In the genomic region with DNA sequence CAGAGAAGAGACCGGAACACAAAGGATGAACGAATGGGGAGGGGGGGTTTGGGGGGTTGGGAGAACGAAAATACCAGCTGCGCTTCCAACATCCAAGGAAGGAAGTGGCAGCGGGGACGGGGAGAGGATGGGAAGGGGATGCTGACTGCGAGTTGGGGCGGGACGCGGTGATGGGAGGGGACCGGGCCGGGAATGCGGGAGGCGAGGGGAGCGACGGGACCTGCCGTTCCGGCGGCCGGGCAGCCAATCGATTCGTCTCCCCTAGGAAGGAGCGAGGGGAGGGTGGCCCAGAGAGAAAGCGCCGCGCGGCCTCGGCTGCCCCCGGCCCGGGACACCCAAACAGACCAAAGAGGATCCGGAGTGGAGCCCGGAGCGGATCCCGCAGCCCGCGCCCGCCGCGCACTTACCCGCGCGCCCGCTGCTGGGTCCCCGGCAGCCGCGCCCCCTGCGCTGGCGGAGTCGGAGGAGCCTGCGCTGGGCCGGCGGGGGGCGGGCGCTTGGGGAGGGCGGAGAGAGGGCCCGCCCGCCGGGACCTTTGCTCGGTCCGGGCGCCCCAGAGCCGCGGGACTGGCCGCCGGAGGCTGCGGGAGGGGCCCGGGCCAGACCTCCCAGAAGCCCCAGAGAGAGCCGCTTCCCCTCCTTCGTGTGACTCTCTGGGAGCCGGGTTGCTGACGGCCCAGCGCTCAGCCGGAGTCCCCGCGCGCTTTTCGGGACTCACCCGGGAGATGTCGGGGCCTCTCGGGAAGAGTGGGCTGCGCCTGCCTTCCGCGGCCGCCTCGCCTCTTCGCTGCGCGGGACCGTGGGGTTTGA, we compare ENCODE assay signal across 8 cellular contexts. TPM values are rescaled to one million over a fixed set of nuclear protein-coding genes. Genes with fewer than 3 reads are reported as not detected.
A peak's percentile ranks its signal among the peaks of the same experiment; 100 is the strongest.
DNase-seq lines count a peak whose midpoint lies in the region; ATAC-seq, FAIRE-seq and TF ChIP-seq lines count a peak whose summit lies in the region.

A gene (minus strand): TSS at position 476 of the 810 bp plus-strand sequence. CDS start 7,690 bp downstream, outside the sequence.

- H3K27ac Mint-ChIP-seq in activated CD4-positive, alpha-beta T cell treated with anti-CD3 and anti-CD28 coated beads, Interleukin-2, amount 10 ng/mL, durations not matched to agents 7 days and 5 days, result peak within 1 kb of the TSS; percentile 55
- H3K27ac Mint-ChIP-seq in stimulated activated memory B cell treated with anti-CD40 and anti-IgM and Interleukin-4, amounts not matched to agents 10 μg/mL and 1 μg/mL and 100 μg/mL, for 72 hours, result peak within 1 kb of the TSS; percentile 64

- peak within 1 kb of the TSS; percentile 82 for H2BK5ac ChIP-seq in IMR-90 (ENCODE audit: low read depth, low read length, poor library complexity, severe bottlenecking)
- H2BK5ac ChIP-seq in H1 (ENCODE audit: low read depth, low read length), result no peak within 1 kb of the TSS

- H2AK9ac ChIP-seq in IMR-90 (replicated peaks; ENCODE audit: low read depth, low read length, poor library complexity), result peak within 1 kb of the TSS; percentile 90

- no peak for TF ChIP-seq EP300 in H1 (IDR thresholded peaks at IDR 0.05; ENCODE audit: borderline replicate concordance in 1 of 2, low read depth in 2 of 2, low read length in 2 of 2)

- H3K4me1 ChIP-seq in IMR-90 (ENCODE audit: control insufficient read depth, insufficient read depth, low read length) (peaks cover 17% of the 10 kb centered on the region), H1 (replicated peaks in 1 of 4; ENCODE audit: control insufficient read depth in 3 of 4, insufficient read depth in 4 of 4, low read length in 3 of 4) (peaks cover 0 to 7% (median 4%) of the 10 kb centered on the region in 4 experiments; a peak in 6 of 7 replicates), lower lobe of right lung (peaks cover 9% of the 10 kb centered on the region)

- DNase-seq in GM04504 (ENCODE audit: low read depth), result peak; percentile 59
- DNase-seq in IMR-90, result peak; percentile 59
- peak; percentile 19 for DNase-seq in activated CD4-positive, alpha-beta T cell treated with anti-CD3 and anti-CD28 coated beads, Interleukin-2, amount 10 ng/mL, durations not matched to agents 7 days and 5 days
- peak in 1 of 2 experiments; percentile 82 for DNase-seq in H1 (ENCODE audit: low read depth in 1 of 2, low spot score in 2 of 2)
- DNase-seq in lower lobe of right lung, result peak; percentile 57
- no peak for DNase-seq in NOMO-1 treated with dmso at 0.1 percent for 144 hours (lab: John Stamatoyannopoulos, UW; ENCODE audit: unreplicated experiment)

- no peaks in the 10 kb centered on the region for H3K79me2 ChIP-seq in H1 (ENCODE audit: control insufficient read depth in 1 of 2, insufficient read depth in 2 of 2, low read length in 2 of 2)

- FAIRE-seq in H1 (lab: Jason Lieb, UNC), result no peak

- H4K8ac ChIP-seq in IMR-90 (ENCODE audit: low read depth in 2 of 2, low read length in 2 of 2) (peak within 1 kb of the TSS; percentile 85 to 91), H1 (ENCODE audit: extremely low read depth, insufficient read depth, low read length) (peak within 1 kb of the TSS; percentile 45)

- H3K27me3 Mint-ChIP-seq in activated CD4-positive, alpha-beta T cell treated with anti-CD3 and anti-CD28 coated beads, Interleukin-2, amount 10 ng/mL, durations not matched to agents 7 days and 5 days, result peaks cover 40% of the 10 kb centered on the region
- peaks cover 47% of the 10 kb centered on the region for H3K27me3 Mint-ChIP-seq in stimulated activated memory B cell treated with anti-CD40 and anti-IgM and Interleukin-4, amounts not matched to agents 10 μg/mL and 1 μg/mL and 100 μg/mL, for 72 hours

- H2BK20ac ChIP-seq in IMR-90 (ENCODE audit: low read depth, low read length), result peak within 1 kb of the TSS; percentile 87
- H2BK20ac ChIP-seq in H1 (ENCODE audit: low read length), result no peak within 1 kb of the TSS

- WGBS in IMR-90 (ENCODE audit: extremely low coverage in 2 of 2, insufficient read length in 1 of 2), 2 experiments, result 0% methylated on average over 51 of the region's 89 CpGs; no CpG with 5 or more reads in 1 of the 2 experiments
- WGBS in H1 (ENCODE audit: extremely low coverage in 1 of 2, insufficient coverage in 1 of 2, insufficient read length in 1 of 2, insufficient replicate concordance in 2 of 2, low coverage in 1 of 2, low lambda C conversion rate in 2 of 2, missing lambda C conversion rate in 1 of 2), 2 experiments, result 2% methylated on average over 18 of the region's 89 CpGs; no CpG with 5 or more reads in 1 of the 2 experiments

- H4K5ac ChIP-seq in IMR-90 (ENCODE audit: low read depth, low read length), result peak within 1 kb of the TSS; percentile 37
- no peak within 1 kb of the TSS for H4K5ac ChIP-seq in H1 (ENCODE audit: insufficient read length, low read depth, low read length)

- H3K18ac ChIP-seq in IMR-90 (ENCODE audit: low read depth, low read length) (peak within 1 kb of the TSS; percentile 52), H1 (ENCODE audit: extremely low read depth, low read length) (peak within 1 kb of the TSS; percentile 61; the same call in 1 of the 2 replicates)

- no TSS peak for BruUV-seq in IMR-90 (replicated peaks; lab: Mats Ljungman, UMichigan)

- H3K23ac ChIP-seq in IMR-90 (ENCODE audit: low read depth, low read length) (peak within 1 kb of the TSS; percentile 94), H1 (ENCODE audit: insufficient read length) (no peak within 1 kb of the TSS)

- CTCF ChIA-PET in IMR-90 (lab: Yijun Ruan, JAX), result interaction anchor here (1.0 kb wide), 1 partner anchor 55 kb away, joined by 5 read pairs; no protein-coding TSS in a partner anchor
- CTCF ChIA-PET in activated CD4-positive, alpha-beta T cell treated with anti-CD3 and anti-CD28 coated beads, Interleukin-2, amount 10 ng/mL, durations not matched to agents 7 days and 5 days (lab: Charles Lee), result interaction anchor here (1.2 kb wide), 2 partner anchors 12 to 342 kb away, joined by 3 to 6 read pairs; no protein-coding TSS in a partner anchor
- CTCF ChIA-PET in H1 (lab: Charles Lee; ENCODE audit: partially characterized antibody), result interaction anchor here (0.5 to 1.3 kb wide), 5 partner anchors 11 to 493 kb away, joined by 3 to 5 read pairs (median 3); no protein-coding TSS in a partner anchor

- H2AK5ac ChIP-seq in IMR-90 (ENCODE audit: low read depth, low read length) (peak within 1 kb of the TSS; percentile 93), H1 (ENCODE audit: low read depth, low read length) (no peak within 1 kb of the TSS)

- ATAC-seq in GM21529 (IDR thresholded peaks at IDR 0.05; ENCODE audit: unreplicated experiment), result peak; percentile 63
- ATAC-seq in IMR-90 (ENCODE audit: low read depth), result peak; percentile 94
- peak; percentile 93 for ATAC-seq in lower lobe of right lung
- peak; percentile 82 for ATAC-seq in stimulated activated memory B cell treated with anti-CD40 and anti-IgM and Interleukin-4, amounts not matched to agents 10 μg/mL and 1 μg/mL and 100 μg/mL, for 72 hours

- in situ Hi-C loops in IMR-90 (cut with MboI; ENCODE audit: low sequenced_read_pairs), result no loop called here

- H3K9me3 ChIP-seq in IMR-90 (ENCODE audit: control insufficient read depth, insufficient read depth, low read length) (no peaks in the 10 kb centered on the region), H1 (ENCODE audit: insufficient read depth in 2 of 2, low read depth in 1 of 2, low read length in 1 of 2) (no peaks in the 10 kb centered on the region), lower lobe of right lung (no peaks in the 10 kb centered on the region)

- H3K14ac ChIP-seq in IMR-90 (replicated peaks; ENCODE audit: low read depth, low read length) (peak within 1 kb of the TSS; percentile 93), H1 (ENCODE audit: insufficient read length) (no peak within 1 kb of the TSS)

- H3K36me3 Mint-ChIP-seq in activated CD4-positive, alpha-beta T cell treated with anti-CD3 and anti-CD28 coated beads, Interleukin-2, amount 10 ng/mL, durations not matched to agents 7 days and 5 days (ENCODE audit: low read depth), result no peaks in the 10 kb centered on the region
- no peaks in the 10 kb centered on the region for H3K36me3 Mint-ChIP-seq in stimulated activated memory B cell treated with anti-CD40 and anti-IgM and Interleukin-4, amounts not matched to agents 10 μg/mL and 1 μg/mL and 100 μg/mL, for 72 hours

- peaks cover 15% of the 10 kb centered on the region for H3K9me1 ChIP-seq in IMR-90 (ENCODE audit: insufficient read depth, low read length)

- H3K27ac ChIP-seq in IMR-90 (ENCODE audit: insufficient read depth, low read length) (peak within 1 kb of the TSS; percentile 86), H1 (ENCODE audit: low read depth, low read length) (no peak within 1 kb of the TSS), lower lobe of right lung (peak within 1 kb of the TSS; percentile 79)

- TF ChIP-seq POLR2A in IMR-90 (IDR thresholded peaks at IDR 0.05; ENCODE audit: low read depth, low read length) (no peak), H1 (IDR thresholded peaks at IDR 0.05; ENCODE audit: control extremely low read depth in 1 of 2, low read depth in 2 of 2, low read length in 2 of 2) (no peak)

- H3K4me3 ChIP-seq in IMR-90 (ENCODE audit: insufficient read depth, low read depth, low read length) (peak within 1 kb of the TSS; percentile 76), H1 (ENCODE audit: extremely low read depth in 1 of 4, insufficient read depth in 2 of 4, low read depth in 3 of 4, low read length in 4 of 4) (peak within 1 kb of the TSS; percentile 42 to 79 (median 60)), lower lobe of right lung (peak within 1 kb of the TSS; percentile 78)

- intact Hi-C loops in IMR-90 (cut with micrococcal nuclease), result loop anchor here (2.0 to 5.0 kb wide), 3 partner anchors 14 to 180 kb away; no protein-coding TSS in a partner anchor
- intact Hi-C loops in lower lobe of right lung (cut with DNase I), result no loop called here

- no peaks in the 10 kb centered on the region for H3K9me3 Mint-ChIP-seq in activated CD4-positive, alpha-beta T cell treated with anti-CD3 and anti-CD28 coated beads, Interleukin-2, amount 10 ng/mL, durations not matched to agents 7 days and 5 days
- H3K9me3 Mint-ChIP-seq in stimulated activated memory B cell treated with anti-CD40 and anti-IgM and Interleukin-4, amounts not matched to agents 10 μg/mL and 1 μg/mL and 100 μg/mL, for 72 hours, result no peaks in the 10 kb centered on the region

- peak within 1 kb of the TSS; percentile 44; the same call in 1 of the 2 replicates for H2BK12ac ChIP-seq in H1 (ENCODE audit: low read depth, low read length)

- H3K4me1 Mint-ChIP-seq in activated CD4-positive, alpha-beta T cell treated with anti-CD3 and anti-CD28 coated beads, Interleukin-2, amount 10 ng/mL, durations not matched to agents 7 days and 5 days, result peaks cover 29% of the 10 kb centered on the region
- peaks cover 27% of the 10 kb centered on the region for H3K4me1 Mint-ChIP-seq in stimulated activated memory B cell treated with anti-CD40 and anti-IgM and Interleukin-4, amounts not matched to agents 10 μg/mL and 1 μg/mL and 100 μg/mL, for 72 hours

- POLR2A ChIA-PET in IMR-90 (lab: Charles Lee; ENCODE audit: unreplicated experiment) (no interaction called here), H1 (lab: Charles Lee; ENCODE audit: partially characterized antibody) (interaction anchor here (0.6 to 1.7 kb wide), 7 partner anchors 8 to 575 kb away, joined by 3 to 5 read pairs (median 3); no protein-coding TSS in a partner anchor)
- POLR2A ChIA-PET in activated CD4-positive, alpha-beta T cell treated with anti-CD3 and anti-CD28 coated beads, Interleukin-2, amount 10 ng/mL, durations not matched to agents 7 days and 5 days (lab: Charles Lee), result no interaction called here

- H3K36me3 ChIP-seq in IMR-90 (ENCODE audit: control insufficient read depth, insufficient read depth, low read length), result no peaks in the 10 kb centered on the region
- no peaks in the 10 kb centered on the region for H3K36me3 ChIP-seq in H1 (ENCODE audit: control insufficient read depth in 2 of 4, insufficient read depth in 4 of 4, low read length in 3 of 4)
- no peaks in the 10 kb centered on the region for H3K36me3 ChIP-seq in lower lobe of right lung

- H2BK120ac ChIP-seq in IMR-90 (ENCODE audit: low read depth, low read length), result peak within 1 kb of the TSS; percentile 94
- H2BK120ac ChIP-seq in H1 (replicated peaks; ENCODE audit: low read depth, low read length), result no peak within 1 kb of the TSS

- H3K9ac ChIP-seq in IMR-90 (ENCODE audit: low read depth, low read length), result peak within 1 kb of the TSS; percentile 83
- H3K9ac ChIP-seq in H1 (replicated peaks in 1 of 4; ENCODE audit: extremely low read depth in 1 of 4, low read depth in 3 of 4, low read length in 3 of 4), result peak within 1 kb of the TSS in 3 of 4 experiments; percentile 34 to 56 (median 36); a peak in 5 of 7 replicates

- H4K20me1 ChIP-seq in IMR-90 (ENCODE audit: insufficient read depth, low read length), result no peaks in the 10 kb centered on the region
- H4K20me1 ChIP-seq in H1 (replicated peaks in 1 of 2; ENCODE audit: control insufficient read depth in 1 of 2, insufficient read depth in 2 of 2, low read length in 2 of 2), result no peaks in the 10 kb centered on the region

- peak within 1 kb of the TSS; percentile 96 for H2AFZ ChIP-seq in IMR-90 (replicated peaks; ENCODE audit: low read length, poor library complexity)
- peak within 1 kb of the TSS; percentile 91 for H2AFZ ChIP-seq in H1 (ENCODE audit: low read length)

- H3K79me1 ChIP-seq in IMR-90 (ENCODE audit: low read depth in 1 of 2, low read length in 2 of 2), result peaks cover 28 to 53% of the 10 kb centered on the region in 2 experiments
- no peaks in the 10 kb centered on the region for H3K79me1 ChIP-seq in H1 (ENCODE audit: low read depth, low read length)

- peak within 1 kb of the TSS; percentile 79 for H3K4me3 Mint-ChIP-seq in activated CD4-positive, alpha-beta T cell treated with anti-CD3 and anti-CD28 coated beads, Interleukin-2, amount 10 ng/mL, durations not matched to agents 7 days and 5 days
- peak within 1 kb of the TSS; percentile 89 for H3K4me3 Mint-ChIP-seq in stimulated activated memory B cell treated with anti-CD40 and anti-IgM and Interleukin-4, amounts not matched to agents 10 μg/mL and 1 μg/mL and 100 μg/mL, for 72 hours

- H3K23me2 ChIP-seq in H1 (ENCODE audit: low read depth, low read length), result peaks cover 12% of the 10 kb centered on the region; the same call in 1 of the 2 replicates

- dilution Hi-C loops in IMR-90 (cut with HindIII; ENCODE audit: low sequenced_read_pairs, unreplicated experiment), result no loop called here

- H2BK15ac ChIP-seq in IMR-90 (ENCODE audit: low read depth, low read length) (peak within 1 kb of the TSS; percentile 79; the same call in 2 of the 3 replicates), H1 (ENCODE audit: low read length) (peak within 1 kb of the TSS; percentile 62)

- H3K4me2 ChIP-seq in IMR-90 (ENCODE audit: low read depth, low read length) (peak within 1 kb of the TSS; percentile 86), H1 (ENCODE audit: insufficient read depth in 1 of 2, low read depth in 2 of 2, low read length in 2 of 2) (peak within 1 kb of the TSS; percentile 74 to 89)

- TF ChIP-seq RAD21 in IMR-90 (IDR thresholded peaks at IDR 0.05; ENCODE audit: low read length) (no peak), H1 (IDR thresholded peaks at IDR 0.05 in 1 of 2, conservative IDR thresholded peaks at IDR 0.05 in 1 of 2; ENCODE audit: low read depth in 2 of 2, low read length in 2 of 2) (no peak)

- H3K27me3 ChIP-seq in IMR-90 (ENCODE audit: control insufficient read depth, insufficient read depth, low read length) (no peaks in the 10 kb centered on the region), H1 (replicated peaks in 1 of 4; ENCODE audit: control insufficient read depth in 3 of 4, extremely low read depth in 1 of 4, insufficient read depth in 3 of 4, low read length in 3 of 4) (peaks cover 6 to 41% (median 30%) of the 10 kb centered on the region in 4 experiments), lower lobe of right lung (ENCODE audit: low read depth) (no peaks in the 10 kb centered on the region)

- H3K4ac ChIP-seq in IMR-90 (ENCODE audit: low read depth, low read length), result peak within 1 kb of the TSS; percentile 92
- peak within 1 kb of the TSS; percentile 21 for H3K4ac ChIP-seq in H1 (replicated peaks; ENCODE audit: insufficient read length, low read depth, low read length)

- H3K56ac ChIP-seq in IMR-90 (ENCODE audit: extremely low read depth, insufficient read depth, low read length) (peak within 1 kb of the TSS; percentile 78), H1 (replicated peaks; ENCODE audit: insufficient read length, low read depth, low read length) (no peak within 1 kb of the TSS)

- H4K91ac ChIP-seq in IMR-90 (ENCODE audit: insufficient read depth, low read depth, low read length), result peak within 1 kb of the TSS; percentile 91
- H4K91ac ChIP-seq in H1 (replicated peaks; ENCODE audit: insufficient read length, low read length), result peak within 1 kb of the TSS; percentile 72

- TF ChIP-seq CTCF in IMR-90 (conservative IDR thresholded peaks at IDR 0.05; ENCODE audit: low read depth, low read length) (no peak), H1 (IDR thresholded peaks at IDR 0.05; ENCODE audit: control extremely low read depth in 1 of 3, insufficient read depth in 1 of 3, low read depth in 1 of 3, low read length in 3 of 3) (no peak), lower lobe of right lung (IDR thresholded peaks at IDR 0.05) (no peak)

RNA-seq across cellular contexts. Expression of the gene that starts here (rescaled TPM):
- total RNA-seq in IMR-90 (2012; rRNA removed) (78.7 and 88.3 TPM in 2 replicates), lower lobe of right lung (8.2 TPM)
- polyA plus RNA-seq in IMR-90 (2012; rRNA removed) (71.5 and 75.2 TPM in 2 replicates), H1 (2011; rRNA removed) (5.4 and 6.7 TPM in 2 replicates)
- 49.6 and 55.2 TPM in 2 replicates for polyA plus RNA-seq in IMR-90 (2012; cell fraction: cytosol; rRNA removed)
- 50.0 and 117 TPM in 2 replicates for polyA plus RNA-seq in IMR-90 (2012; cell fraction: nucleus; rRNA removed; ENCODE audit: low replicate concordance)
- total RNA-seq in activated CD4-positive, alpha-beta T cell treated with anti-CD3 and anti-CD28 coated beads, Interleukin-2, amount 10 ng/mL, durations not matched to agents 7 days and 5 days, result 1 to 10 TPM; 1.8 to 2.1 TPM
- total RNA-seq in H1 (2021; fragmentation: NEBNext Ultra II Directional; extraction: Animal tissue kit (Norgen Biotek cat#: 25700)), result 7.6 and 8.5 TPM in 2 replicates
- 9.3 TPM for polyA plus RNA-seq in H1 (2011; cell fraction: cytosol; rRNA removed)
- polyA plus RNA-seq in H1 (2011; cell fraction: nucleus; rRNA removed), result 7.5 TPM
- polyA plus RNA-seq in H1 (2012, experiment 1 of 2), result 7.0 to 10.0 TPM (median 8.1 TPM) in 4 replicates
- polyA plus RNA-seq in H1 (2012, experiment 2 of 2), result 3.9 TPM
- polyA plus RNA-seq in H1 (2013, experiment 1 of 2), result 4.4 TPM
- polyA plus RNA-seq in H1 (2013, experiment 2 of 2), result 3.2 TPM
- 15.1 and 17.2 TPM in 2 replicates for polyA minus RNA-seq in H1 (2011; rRNA and poly(A)+ RNA removed)
- polyA minus RNA-seq in H1 (2011; cell fraction: cytosol; rRNA and poly(A)+ RNA removed), result 6.8 TPM
- 8.1 TPM for polyA minus RNA-seq in H1 (2011; cell fraction: nucleus; rRNA and poly(A)+ RNA removed)

Comparison
In these comparisons a context has a peak if more than half of its experiments do, and no peak if none do; other contexts are left out.
1. RNA of the gene that starts here (polyA plus RNA-seq): 49.6 to 117 TPM in IMR-90; 3.2 to 10.0 TPM in H1; every median in the first group is over 4 times any median in the second.
2. Peak in every context shown above with its lines, with median percentiles within 50 percentile points of each other: ATAC-seq and H3K4me3 ChIP-seq.